ENCODE assay signal across 19 cellular contexts in the genomic region with DNA sequence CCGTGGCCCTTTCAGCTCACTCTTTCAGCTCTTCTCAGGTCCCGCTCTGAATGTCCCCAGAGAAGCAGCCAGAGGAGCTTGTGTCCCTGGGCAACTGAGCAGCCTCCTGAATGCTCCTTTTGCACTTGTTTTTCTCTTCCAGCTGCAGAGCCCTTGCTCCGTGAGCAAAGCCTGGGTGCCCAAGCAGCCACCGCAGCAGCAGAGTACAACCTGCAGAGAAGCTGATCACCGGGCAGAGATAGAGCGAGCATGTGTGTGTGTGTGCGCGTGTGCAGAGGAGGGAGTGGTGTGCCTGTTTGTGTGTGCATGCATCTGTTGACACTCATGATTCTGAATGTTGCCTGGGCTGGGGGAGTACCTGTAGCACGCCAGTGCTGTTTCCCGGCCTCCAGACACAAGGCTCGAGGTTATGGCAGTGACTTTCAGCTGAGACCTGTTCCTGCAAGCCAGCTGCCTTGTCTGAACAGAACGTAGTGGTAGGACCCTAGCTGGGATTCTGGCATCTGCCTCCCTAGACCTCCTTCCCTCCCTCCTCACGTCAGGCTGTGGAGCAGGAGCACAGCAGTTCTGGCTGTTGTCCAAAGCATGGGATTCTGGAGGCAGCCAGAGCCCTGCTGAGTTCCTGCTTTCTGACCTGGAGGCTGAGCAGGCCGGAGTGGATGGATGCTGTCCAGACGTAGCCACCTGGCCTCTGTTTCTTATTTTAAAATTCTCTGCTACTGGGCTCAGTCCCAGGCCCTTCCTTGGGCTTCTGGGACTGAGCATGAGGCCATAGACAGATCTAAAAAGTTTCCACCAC. TPM values are rescaled to one million over a fixed set of nuclear protein-coding genes. Genes with fewer than 3 reads are reported as not detected.
A peak's percentile ranks its signal among the peaks of the same experiment; 100 is the strongest.
DNase-seq lines count a peak whose midpoint lies in the region; ATAC-seq and TF ChIP-seq lines count a peak whose summit lies in the region.
"Had no signal": no experiment of that assay in that cellular context is flagged by ENCODE, and none has a peak within 500 bp of the region (broad histone marks: within the 10 kb centered on the region; RNA-seq: fewer than 3 reads in every experiment).

No MANE protein-coding gene starts in this region.

- TF ChIP-seq CTCF in natural killer cell (IDR thresholded peaks at IDR 0.05) (no peak), RWPE2 (IDR thresholded peaks at IDR 0.05; ENCODE audit: poor library complexity, severe bottlenecking) (no peak), HFFc6 (IDR thresholded peaks at IDR 0.05) (no peak)

- H3K27me3 Mint-ChIP-seq in natural killer cell treated with Interleukin-12 subunit alpha and Interleukin-12 subunit beta and Interleukin-15 and Interleukin-18, amount 100 ng/mL, for 72 hours = peaks cover 0 to 4% of the 10 kb centered on the region in 2 donors
- H3K27me3 Mint-ChIP-seq in natural killer cell (ENCODE audit: low read depth in 2 of 2) (peaks cover 0 to 3% of the 10 kb centered on the region in 2 donors), HFFc6 (ENCODE audit: insufficient read depth) (peaks cover 2% of the 10 kb centered on the region)
- H3K27me3 Mint-ChIP-seq: CD4-positive, alpha-beta memory T cell had no signal

- no peaks in the 10 kb centered on the region for H3K9me3 Mint-ChIP-seq in natural killer cell treated with Interleukin-12 subunit alpha and Interleukin-12 subunit beta and Interleukin-15 and Interleukin-18, amount 100 ng/mL, for 72 hours
- H3K9me3 Mint-ChIP-seq in natural killer cell = no peaks in the 10 kb centered on the region
- no peaks in the 10 kb centered on the region for H3K9me3 Mint-ChIP-seq in HFFc6
- H3K9me3 Mint-ChIP-seq: WTC11 had no signal

- H3K4me1 ChIP-seq in RWPE2 (ENCODE audit: insufficient read depth, poor library complexity, severe bottlenecking) = peaks cover 9% of the 10 kb centered on the region

- intact Hi-C loops in natural killer cell (cut with micrococcal nuclease) = no loop called here

- H3K36me3 Mint-ChIP-seq in natural killer cell treated with Interleukin-12 subunit alpha and Interleukin-12 subunit beta and Interleukin-15 and Interleukin-18, amount 100 ng/mL, for 72 hours = peaks cover 10% of the 10 kb centered on the region
- H3K36me3 Mint-ChIP-seq in natural killer cell = no peaks in the 10 kb centered on the region
- peaks cover 10% of the 10 kb centered on the region for H3K36me3 Mint-ChIP-seq in HFFc6 (ENCODE audit: low read depth)

- DNase-seq in natural killer cell treated with Interleukin-12 subunit alpha and Interleukin-12 subunit beta and Interleukin-15 and Interleukin-18, amount 100 ng/mL, for 72 hours (ENCODE audit: low spot score) = peak; percentile 31
- DNase-seq in natural killer cell (no peak), RWPE2 (ENCODE audit: low spot score) (no peak), NCI-H1417 treated with DMSO at 0.1 percent for 48 hours (lab: John Stamatoyannopoulos, UW) (no peak), HFFc6 (no peak), T1000 (lab: John Stamatoyannopoulos, UW) (no peak)
- no peak for DNase-seq in activated naive CD4-positive, alpha-beta T cell treated with Interleukin-2 at 50 U/mL for 16 hours
- DNase-seq: CD4-positive, alpha-beta memory T cell; dermis blood vessel endothelial cell; erythroblast; NCI-H524 treated with DMSO at 0.1 percent for 48 hours; PC-9; stimulated activated CD4-positive, alpha-beta T cell treated with anti-CD3 and anti-CD28 coated beads, Interleukin-15, amount 100 ng/mL, for 24 hours; stimulated activated naive CD8-positive, alpha-beta T cell treated with anti-CD3 and anti-CD28 coated beads, Interleukin-15, Interleukin-2, amounts not matched to agents 100 U/mL and 50 U/mL, for 24 hours had no signal

- H3K27ac ChIP-seq in RWPE2 (ENCODE audit: poor library complexity, severe bottlenecking) = peak overlapping the region; percentile 58
- peak overlapping the region; percentile 69 for H3K27ac ChIP-seq in cingulate gyrus (ENCODE audit: low read depth, low read length)
- H3K27ac ChIP-seq: GM23248, KMS-11, PC-9 had no signal

- H3K27ac Mint-ChIP-seq in natural killer cell treated with Interleukin-12 subunit alpha and Interleukin-12 subunit beta and Interleukin-15 and Interleukin-18, amount 100 ng/mL, for 72 hours = no peak overlapping the region
- H3K27ac Mint-ChIP-seq in natural killer cell (no peak overlapping the region), HFFc6 (no peak overlapping the region)
- H3K27ac Mint-ChIP-seq: WTC11 had no signal

- peaks cover 11 to 13% of the 10 kb centered on the region in 2 donors for H3K4me1 Mint-ChIP-seq in natural killer cell treated with Interleukin-12 subunit alpha and Interleukin-12 subunit beta and Interleukin-15 and Interleukin-18, amount 100 ng/mL, for 72 hours (ENCODE audit: low read depth in 2 of 2)
- H3K4me1 Mint-ChIP-seq in natural killer cell (peaks cover 12 to 16% of the 10 kb centered on the region in 2 donors), HFFc6 (ENCODE audit: low read depth) (peaks cover 16% of the 10 kb centered on the region)

- peaks cover 15% of the 10 kb centered on the region for H3K36me3 ChIP-seq in RWPE2 (ENCODE audit: low read depth)

- no peaks in the 10 kb centered on the region for H3K27me3 ChIP-seq in RWPE2 (ENCODE audit: insufficient read depth, poor library complexity, severe bottlenecking)

- no peaks in the 10 kb centered on the region for H3K9me3 ChIP-seq in RWPE2 (ENCODE audit: severe bottlenecking)

- ATAC-seq in natural killer cell treated with Interleukin-12 subunit alpha and Interleukin-12 subunit beta and Interleukin-15 and Interleukin-18, amount 100 ng/mL, for 72 hours = no peak
- ATAC-seq in natural killer cell (no peak), RWPE2 (ENCODE audit: low read depth) (no peak)
- ATAC-seq: stimulated activated naive CD8-positive, alpha-beta T cell treated with anti-CD3 and anti-CD28 coated beads, Interleukin-15, Interleukin-2, amounts not matched to agents 100 U/mL and 50 U/mL, for 24 hours; WTC11 had no signal

- no peak overlapping the region for H3K4me3 ChIP-seq in RWPE2 (ENCODE audit: severe bottlenecking)
- H3K4me3 ChIP-seq: GM23248, PC-9 had no signal

- H3K4me3 Mint-ChIP-seq in natural killer cell treated with Interleukin-12 subunit alpha and Interleukin-12 subunit beta and Interleukin-15 and Interleukin-18, amount 100 ng/mL, for 72 hours = no peak overlapping the region
- H3K4me3 Mint-ChIP-seq in natural killer cell (no peak overlapping the region), HFFc6 (no peak overlapping the region)
- H3K4me3 Mint-ChIP-seq: CD4-positive, alpha-beta memory T cell; WTC11 had no signal

RNA-seq across cellular contexts. Expression of gene MAPK8IP1, which starts 4.5 kb away (rescaled TPM):
- total RNA-seq in natural killer cell treated with Interleukin-12 subunit alpha and Interleukin-12 subunit beta and Interleukin-15 and Interleukin-18, amount 100 ng/mL, for 72 hours = 1 to 10 TPM; 2.0 to 3.4 TPM
- 10 to 100 TPM in 2 of 3 donors, 1 to 10 TPM in 1; 9.7 to 21.5 (median 13.9) TPM for total RNA-seq in natural killer cell
- 10 to 100 TPM in 1 of 6 experiments, 1 to 10 TPM in 5; 7.4 to 10.0 (median 8.7) TPM for total RNA-seq in HFFc6 (2021; fragmentation: NEBNext Ultra II Directional; extraction: Animal tissue kit (Norgen Biotek cat#: 25700))

RNA-seq across cellular contexts. Expression of gene FREY1, which starts 26.1 kb away (rescaled TPM):
- total RNA-seq in natural killer cell treated with Interleukin-12 subunit alpha and Interleukin-12 subunit beta and Interleukin-15 and Interleukin-18, amount 100 ng/mL, for 72 hours = 1 to 10 TPM; 4.2 to 4.9 TPM
- total RNA-seq in natural killer cell = 1 to 10 TPM; 3.7 to 6.8 (median 3.9) TPM
- total RNA-seq in HFFc6 (2021; fragmentation: NEBNext Ultra II Directional; extraction: Animal tissue kit (Norgen Biotek cat#: 25700)) = under 1 TPM; 0.38 to 0.74 (median 0.68) TPM
- total RNA-seq: GM23248 had no signal

RNA-seq across cellular contexts. Expression of gene CRY2, which starts 33.7 kb away (rescaled TPM):
- 10 to 100 TPM; 22.8 to 28.5 TPM for total RNA-seq in natural killer cell treated with Interleukin-12 subunit alpha and Interleukin-12 subunit beta and Interleukin-15 and Interleukin-18, amount 100 ng/mL, for 72 hours
- total RNA-seq in natural killer cell = 100 to 1,000 TPM; 124 to 214 (median 141) TPM
- total RNA-seq in HFFc6 (2021; fragmentation: NEBNext Ultra II Directional; extraction: Animal tissue kit (Norgen Biotek cat#: 25700)) = 10 to 100 TPM; 12.5 to 16.4 (median 14.1) TPM

RNA-seq across cellular contexts. Expression of gene PEX16, which starts 36.7 kb away (rescaled TPM):
- 10 to 100 TPM; 55.3 to 62.8 TPM for total RNA-seq in natural killer cell treated with Interleukin-12 subunit alpha and Interleukin-12 subunit beta and Interleukin-15 and Interleukin-18, amount 100 ng/mL, for 72 hours
- total RNA-seq in natural killer cell = 10 to 100 TPM; 61.3 to 75.8 (median 67.6) TPM
- total RNA-seq in HFFc6 (2021; fragmentation: NEBNext Ultra II Directional; extraction: Animal tissue kit (Norgen Biotek cat#: 25700)) = 10 to 100 TPM; 23.4 to 27.2 (median 25.9) TPM

RNA-seq across cellular contexts. Expression of gene LARGE2, which starts 41.5 kb away (rescaled TPM):
- 1 to 10 TPM in 1 of 2 donors, not detected in 1; 2.0 TPM for total RNA-seq in natural killer cell treated with Interleukin-12 subunit alpha and Interleukin-12 subunit beta and Interleukin-15 and Interleukin-18, amount 100 ng/mL, for 72 hours
- 1 to 10 TPM in 2 of 3 donors, under 1 TPM in 1; 0.40 to 1.7 (median 1.0) TPM for total RNA-seq in natural killer cell
- total RNA-seq in HFFc6 (2021; fragmentation: NEBNext Ultra II Directional; extraction: Animal tissue kit (Norgen Biotek cat#: 25700)) = not detected
- total RNA-seq: dermis blood vessel endothelial cell, GM23248, mesenteric fat pad had no signal

Comparison
In these comparisons a context has a peak if more than half of its experiments do, and no peak if none do; other contexts are left out.
1. RNA of gene CRY2, which starts 33.7 kb away (total RNA-seq): 124 to 214 TPM in natural killer cell; 22.8 to 28.5 TPM in natural killer cell treated with Interleukin-12 subunit alpha and Interleukin-12 subunit beta and Interleukin-15 and Interleukin-18, amount 100 ng/mL, for 72 hours and 12.5 to 16.4 TPM in HFFc6; every median in the first group is over 4 times any median in the second.